27 cellular contexts compared by ENCODE assay signal in the genomic region with DNA sequence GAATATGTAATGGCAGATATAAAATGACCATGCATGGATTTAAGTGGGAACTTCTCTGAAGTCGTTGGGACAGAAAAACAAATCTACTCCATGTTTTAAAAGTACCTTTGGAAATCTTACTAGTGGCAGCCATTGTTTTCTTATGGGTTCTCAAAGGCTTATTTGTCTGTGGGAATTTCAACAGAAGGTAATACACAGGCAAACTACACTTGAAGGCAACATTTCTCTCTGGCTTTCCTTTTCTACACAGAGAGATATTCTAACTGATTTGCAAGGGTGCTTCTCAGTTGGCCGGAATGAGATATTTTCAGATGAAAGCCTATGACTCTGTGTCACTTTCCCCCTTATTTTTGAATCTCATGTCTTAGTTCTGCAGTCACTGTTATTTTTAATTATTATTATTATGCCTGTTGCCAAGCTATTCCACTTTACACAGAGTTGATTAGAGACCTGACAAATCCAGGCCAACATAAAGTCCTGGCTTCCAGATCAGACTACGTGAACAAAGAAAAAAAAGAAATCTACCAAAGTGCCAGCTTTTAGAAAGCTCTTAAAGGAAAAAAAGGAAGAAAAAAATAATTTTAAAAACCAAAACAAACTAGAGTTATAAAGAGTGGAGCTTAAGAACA. TPM values are rescaled to one million over a fixed set of nuclear protein-coding genes. Genes with fewer than 3 reads are reported as not detected.
DNase-seq lines count a peak whose midpoint lies in the region; ATAC-seq and TF ChIP-seq lines count a peak whose summit lies in the region.
"Had no signal": no experiment of that assay in that cellular context is flagged by ENCODE, and none has a peak within 500 bp of the region (broad histone marks: within the 10 kb centered on the region; RNA-seq: fewer than 3 reads in every experiment).

No MANE protein-coding gene starts in this region.

- H3K4me3 ChIP-seq in BLaER1 treated with 17β-estradiol and CSF1 and Interleukin-3, amounts not matched to agents 10 nM and 100 nM, result no peak overlapping the region
- no peak overlapping the region for H3K4me3 ChIP-seq in esophagus muscularis mucosa
- H3K4me3 ChIP-seq: cardiac muscle cell, spleen, thyroid gland had no signal

- H3K4me1 ChIP-seq in BLaER1 treated with 17β-estradiol and CSF1 and Interleukin-3, amounts not matched to agents 10 nM and 100 nM, result peaks cover 7 to 77% (median 68%) of the 10 kb centered on the region in 10 experiments
- peaks cover 17 to 55% (median 52%) of the 10 kb centered on the region in 4 donors for H3K4me1 ChIP-seq in esophagus muscularis mucosa
- H3K4me1 ChIP-seq: thyroid gland had no signal

- TF ChIP-seq EP300 in esophagus muscularis mucosa (IDR thresholded peaks at IDR 0.05), result no peak

- H3K27me3 ChIP-seq in BLaER1 treated with 17β-estradiol and CSF1 and Interleukin-3, amounts not matched to agents 10 nM and 100 nM, result no peaks in the 10 kb centered on the region
- no peaks in the 10 kb centered on the region for H3K27me3 ChIP-seq in CD4-positive, alpha-beta T cell (ENCODE audit: control insufficient read depth, insufficient read depth, low read length)
- H3K27me3 ChIP-seq in esophagus muscularis mucosa, result no peaks in the 10 kb centered on the region
- H3K27me3 ChIP-seq: cardiac muscle cell, spleen, thyroid gland had no signal

- no peaks in the 10 kb centered on the region for H3K27me3 Mint-ChIP-seq in CD4-positive, alpha-beta T cell
- no peaks in the 10 kb centered on the region for H3K27me3 Mint-ChIP-seq in neural crest cell (ENCODE audit: low read depth)
- H3K27me3 Mint-ChIP-seq: activated B cell treated with CpG ODN at 0.5 μM for 24 hours; activated CD4-positive, alpha-beta memory T cell treated with anti-CD3 and anti-CD28 coated beads for 36 hours; CD4-positive, alpha-beta memory T cell; IgD-negative memory B cell had no signal

- H3K4me3 Mint-ChIP-seq in CD4-positive, alpha-beta T cell, result no peak overlapping the region
- H3K4me3 Mint-ChIP-seq in neural crest cell, result no peak overlapping the region
- H3K4me3 Mint-ChIP-seq: activated B cell treated with CpG ODN at 0.5 μM for 24 hours; activated CD4-positive, alpha-beta memory T cell treated with anti-CD3 and anti-CD28 coated beads for 36 hours; endodermal cell; IgD-negative memory B cell; stimulated activated effector memory CD8-positive, alpha-beta T cell treated with anti-CD3 and anti-CD28 coated beads, Interleukin-12 subunit alpha, Interleukin-12 subunit beta, amount 100 ng/mL, for 72 hours had no signal

- peak overlapping the region in 9 of 11 experiments; percentile 25 to 81 (median 73); a peak in 14 of 22 replicates for H3K4me2 ChIP-seq in BLaER1 treated with 17β-estradiol and CSF1 and Interleukin-3, amounts not matched to agents 10 nM and 100 nM

- TF ChIP-seq CTCF in CD4-positive, alpha-beta T cell (IDR thresholded peaks at IDR 0.05), result no peak
- no peak for TF ChIP-seq CTCF in esophagus muscularis mucosa (IDR thresholded peaks at IDR 0.05)
- no peak for TF ChIP-seq CTCF in neural crest cell (conservative IDR thresholded peaks at IDR 0.05)

- peaks cover 0 to 1% (median 0%) of the 10 kb centered on the region in 11 experiments; a peak in 1 of 22 replicates for H3K36me3 ChIP-seq in BLaER1 treated with 17β-estradiol and CSF1 and Interleukin-3, amounts not matched to agents 10 nM and 100 nM
- H3K36me3 ChIP-seq in esophagus muscularis mucosa, result no peaks in the 10 kb centered on the region
- H3K36me3 ChIP-seq: cardiac muscle cell, spleen, thyroid gland had no signal

- no peak for ATAC-seq in CD4-positive, alpha-beta T cell (ENCODE audit: poor library complexity)
- ATAC-seq: SK-N-SH treated with all-trans-retinoic acid at 6 μM for 48 hours; stimulated activated effector memory CD8-positive, alpha-beta T cell treated with anti-CD3 and anti-CD28 coated beads, Interleukin-12 subunit alpha, Interleukin-12 subunit beta, amount 100 ng/mL, for 72 hours had no signal

- peak overlapping the region in 3 of 11 experiments; percentile 16 to 26 (median 21); a peak in 3 of 22 replicates for H3K9ac ChIP-seq in BLaER1 treated with 17β-estradiol and CSF1 and Interleukin-3, amounts not matched to agents 10 nM and 100 nM

- DNase-seq in CD4-positive, alpha-beta T cell, result no peak
- DNase-seq in esophagus muscularis mucosa (ENCODE audit: extremely low spot score) (no peak), neural crest cell (ENCODE audit: low read depth, low spot score) (no peak), Ammon's horn (ENCODE audit: low spot score) (no peak), SW480 (ENCODE audit: low spot score) (no peak), GM19240 (ENCODE audit: insufficient read length, low spot score) (no peak)
- DNase-seq: activated B cell treated with CpG ODN at 0.5 μM for 24 hours; activated CD4-positive, alpha-beta memory T cell treated with anti-CD3 and anti-CD28 coated beads for 36 hours; activated CD8-positive, alpha-beta memory T cell treated with anti-CD3 and anti-CD28 coated beads, Interleukin-2, amount 50 U/mL, for 48 hours; activated effector memory CD4-positive, alpha-beta T cell treated with Interleukin-2 at 50 U/mL for 16 hours; amniotic stem cell; CD4-positive, alpha-beta memory T cell; endodermal cell; islet precursor cell; NCI-H1092 treated with DMSO at 0.1 percent for 48 hours; NCI-H1930; NCI-H748 treated with DMSO at 0.1 percent for 48 hours; RPMI8226; spleen; stimulated activated CD4-positive, alpha-beta T cell treated with anti-CD3 and anti-CD28 coated beads, Interleukin-2, amount 100 ng/mL, for 48 hours; T1000; thyroid gland had no signal

- H3K9me3 ChIP-seq in BLaER1 treated with 17β-estradiol and CSF1 and Interleukin-3, amounts not matched to agents 10 nM and 100 nM (replicated peaks in 1 of 11), result peaks cover 0 to 9% (median 0%) of the 10 kb centered on the region in 11 experiments; a peak in 8 of 22 replicates
- H3K9me3 ChIP-seq in CD4-positive, alpha-beta T cell (ENCODE audit: control insufficient read depth, low read length), result no peaks in the 10 kb centered on the region
- no peaks in the 10 kb centered on the region for H3K9me3 ChIP-seq in esophagus muscularis mucosa
- H3K9me3 ChIP-seq: spleen, thyroid gland had no signal

- CTCF ChIA-PET in CD4-positive, alpha-beta T cell (lab: Charles Lee), result interaction anchor here (0.9 kb wide), 1 partner anchor 18 kb away, joined by 3 read pairs; no protein-coding TSS in a partner anchor

- H3K27ac Mint-ChIP-seq in CD4-positive, alpha-beta T cell, result peak overlapping the region; percentile 69
- H3K27ac Mint-ChIP-seq in neural crest cell (ENCODE audit: unreplicated experiment), result peak overlapping the region; percentile 75
- H3K27ac Mint-ChIP-seq: activated B cell treated with CpG ODN at 0.5 μM for 24 hours, endodermal cell, IgD-negative memory B cell had no signal

- peaks cover 42% of the 10 kb centered on the region for H3K4me1 Mint-ChIP-seq in CD4-positive, alpha-beta T cell (ENCODE audit: low read depth)
- peaks cover 24% of the 10 kb centered on the region for H3K4me1 Mint-ChIP-seq in neural crest cell

- no peaks in the 10 kb centered on the region for H3K9me3 Mint-ChIP-seq in CD4-positive, alpha-beta T cell
- no peaks in the 10 kb centered on the region for H3K9me3 Mint-ChIP-seq in neural crest cell
- H3K9me3 Mint-ChIP-seq: activated B cell treated with CpG ODN at 0.5 μM for 24 hours; activated CD4-positive, alpha-beta memory T cell treated with anti-CD3 and anti-CD28 coated beads for 36 hours; CD4-positive, alpha-beta memory T cell; endodermal cell; IgD-negative memory B cell; stimulated activated effector memory CD8-positive, alpha-beta T cell treated with anti-CD3 and anti-CD28 coated beads, Interleukin-12 subunit alpha, Interleukin-12 subunit beta, amount 100 ng/mL, for 72 hours had no signal

- no peaks in the 10 kb centered on the region for H4K20me1 ChIP-seq in BLaER1 treated with 17β-estradiol and CSF1 and Interleukin-3, amounts not matched to agents 10 nM and 100 nM

- peak overlapping the region; percentile 23 to 96 (median 68); a peak in 17 of 22 replicates for H3K27ac ChIP-seq in BLaER1 treated with 17β-estradiol and CSF1 and Interleukin-3, amounts not matched to agents 10 nM and 100 nM
- no peak overlapping the region for H3K27ac ChIP-seq in CD4-positive, alpha-beta T cell (ENCODE audit: low read depth, low read length)
- peak overlapping the region; percentile 47 to 70 (median 56) for H3K27ac ChIP-seq in esophagus muscularis mucosa (replicated peaks in 1 of 4)
- H3K27ac ChIP-seq: cardiac muscle cell, thyroid gland had no signal

- TF ChIP-seq POLR2A in esophagus muscularis mucosa (IDR thresholded peaks at IDR 0.05; ENCODE audit: low read depth), result no peak

- no peaks in the 10 kb centered on the region for H3K36me3 Mint-ChIP-seq in CD4-positive, alpha-beta T cell (ENCODE audit: low read depth)
- H3K36me3 Mint-ChIP-seq in neural crest cell (ENCODE audit: low read depth), result no peaks in the 10 kb centered on the region
- H3K36me3 Mint-ChIP-seq: CD4-positive, alpha-beta memory T cell; IgD-negative memory B cell; stimulated activated effector memory CD8-positive, alpha-beta T cell treated with anti-CD3 and anti-CD28 coated beads, Interleukin-12 subunit alpha, Interleukin-12 subunit beta, amount 100 ng/mL, for 72 hours had no signal

- POLR2A ChIA-PET in CD4-positive, alpha-beta T cell (lab: Charles Lee), result interaction anchor here (1.1 to 2.1 kb wide), 4 partner anchors 39 to 226 kb away, joined by 3 to 10 read pairs (median 7); no protein-coding TSS in a partner anchor

- 54% methylated on average over 3 of the region's 3 CpGs for WGBS in esophagus muscularis mucosa

- intact Hi-C loops in CD4-positive, alpha-beta T cell (cut with DNase I, micrococcal nuclease), result loop anchor here (5.0 to 10.0 kb wide), 5 partner anchors 228 to 536 kb away; partner anchors contain the start of genes CALCB (in 1 of the 2) and CYP2R1 (in 1 of the 2)
- intact Hi-C loops in esophagus muscularis mucosa (cut with DNase I), result loop anchor here (5.0 to 10.0 kb wide), 4 partner anchors 103 to 368 kb away; partner anchors contain the start of genes CYP2R1 and PDE3B

RNA-seq across cellular contexts. Expression of gene PSMA1, which starts 18.9 kb away (rescaled TPM):
- total RNA-seq in CD4-positive, alpha-beta T cell, result 100 to 1,000 TPM; 170 to 175 TPM
- total RNA-seq in esophagus muscularis mucosa (100 to 1,000 TPM in 3 of 4 donors, 10 to 100 TPM in 1; 96.0 to 118 (median 110) TPM), neural crest cell (172 and 190 TPM in 2 replicates)

RNA-seq across cellular contexts. Expression of gene COPB1, which starts 39.4 kb away (rescaled TPM):
- total RNA-seq in CD4-positive, alpha-beta T cell, result 10 to 100 TPM; 93.1 to 95.9 TPM
- 10 to 100 TPM; 64.1 to 85.2 (median 80.5) TPM for total RNA-seq in esophagus muscularis mucosa
- total RNA-seq in neural crest cell, result 83.9 and 93.9 TPM in 2 replicates
